Comparison of ENCODE assay signal across 16 cellular contexts in genomic region chr19:41095703-41096102, GRCh38. TPM values are rescaled to one million over a fixed set of nuclear protein-coding genes. Genes with fewer than 3 reads are reported as not detected.
"Had no signal": no experiment of that assay in that cellular context is flagged by ENCODE, and none has a peak within 500 bp of the region (broad histone marks: within the 10 kb centered on the region; RNA-seq: fewer than 3 reads in every experiment).

No MANE protein-coding gene starts in this region.

- H3K27ac Mint-ChIP-seq: activated CD4-positive, alpha-beta memory T cell treated with anti-CD3 and anti-CD28 coated beads, Interleukin-2, amount 10 ng/mL, durations not matched to agents 7 days and 5 days; nephron; T-helper 1 cell treated with Interleukin-12 subunit alpha and Interleukin-12 subunit beta and Interleukin-4 antibody, amounts not matched to agents 30 μg/mL and 1 μg/mL, for 36 hours had no signal

- ATAC-seq: psoas muscle, right lobe of liver had no signal

- H3K27ac ChIP-seq: esophagus squamous epithelium, psoas muscle, right lobe of liver, spleen, thoracic aorta had no signal

- H3K4me3 ChIP-seq: esophagus squamous epithelium, psoas muscle, right lobe of liver, spleen, thoracic aorta had no signal

- H3K4me1 Mint-ChIP-seq: activated CD4-positive, alpha-beta memory T cell treated with anti-CD3 and anti-CD28 coated beads, Interleukin-2, amount 10 ng/mL, durations not matched to agents 7 days and 5 days; nephron had no signal

- H3K4me3 Mint-ChIP-seq: activated CD4-positive, alpha-beta memory T cell treated with anti-CD3 and anti-CD28 coated beads, Interleukin-2, amount 10 ng/mL, durations not matched to agents 7 days and 5 days; nephron; T-helper 1 cell treated with Interleukin-12 subunit alpha and Interleukin-12 subunit beta and Interleukin-4 antibody, amounts not matched to agents 30 μg/mL and 1 μg/mL, for 36 hours had no signal

- DNase-seq: activated CD4-positive, alpha-beta memory T cell treated with anti-CD3 and anti-CD28 coated beads, Interleukin-2, amount 10 ng/mL, durations not matched to agents 7 days and 5 days; activated effector memory CD4-positive, alpha-beta T cell treated with Interleukin-2 at 50 U/mL for 16 hours; esophagus squamous epithelium; foreskin fibroblast; psoas muscle; right lobe of liver; spleen; stimulated activated naive CD4-positive, alpha-beta T cell treated with Interleukin-2 at 50 U/mL for 16 hours had no signal

- H3K9me3 Mint-ChIP-seq: activated CD4-positive, alpha-beta memory T cell treated with anti-CD3 and anti-CD28 coated beads, Interleukin-2, amount 10 ng/mL, durations not matched to agents 7 days and 5 days; T-helper 1 cell treated with Interleukin-12 subunit alpha and Interleukin-12 subunit beta and Interleukin-4 antibody, amounts not matched to agents 30 μg/mL and 1 μg/mL, for 36 hours had no signal

RNA-seq across cellular contexts. Expression of gene CYP2A13, which starts 7.5 kb away (rescaled TPM):
- total RNA-seq: activated CD4-positive, alpha-beta memory T cell treated with anti-CD3 and anti-CD28 coated beads, Interleukin-2, amount 10 ng/mL, durations not matched to agents 7 days and 5 days; astrocyte; esophagus squamous epithelium; lung microvascular endothelial cell; mononuclear cell; omental fat pad; psoas muscle; spleen; thoracic aorta; urinary bladder had no signal

RNA-seq across cellular contexts. Expression of gene CYP2F1, which starts 18.5 kb away (rescaled TPM):
- total RNA-seq: activated CD4-positive, alpha-beta memory T cell treated with anti-CD3 and anti-CD28 coated beads, Interleukin-2, amount 10 ng/mL, durations not matched to agents 7 days and 5 days; astrocyte; lung microvascular endothelial cell; omental fat pad; psoas muscle; right lobe of liver; spleen; thoracic aorta; urinary bladder had no signal
